ENCODE assay signal across 9 cellular contexts in genomic region chr9:125126019-125126746, GRCh38. TPM values are rescaled to one million over a fixed set of nuclear protein-coding genes. Genes with fewer than 3 reads are reported as not detected.
DNase-seq lines count a peak whose midpoint lies in the region; ATAC-seq and TF ChIP-seq lines count a peak whose summit lies in the region.
"Had no signal": no experiment of that assay in that cellular context is flagged by ENCODE, and none has a peak within 500 bp of the region (broad histone marks: within the 10 kb centered on the region; RNA-seq: fewer than 3 reads in every experiment).

No MANE protein-coding gene starts in this region.

- peaks cover 3% of the 10 kb centered on the region for H3F3A ChIP-seq in smooth muscle cell (ENCODE audit: low read depth)

- no peaks in the 10 kb centered on the region for H3K27me3 ChIP-seq in smooth muscle cell (ENCODE audit: low read depth)

- no peak for TF ChIP-seq CTCF in smooth muscle cell (IDR thresholded peaks at IDR 0.05; ENCODE audit: borderline replicate concordance, insufficient read depth, poor library complexity, severe bottlenecking)

- no peak overlapping the region for H3K4me3 ChIP-seq in smooth muscle cell
- H3K4me3 ChIP-seq: skin epidermis had no signal

- H3K4me3 Mint-ChIP-seq in activated naive CD8-positive, alpha-beta T cell treated with anti-CD3 and anti-CD28 coated beads, Interleukin-2, amount 10 ng/mL, durations not matched to agents 7 days and 5 days, result peak overlapping the region; percentile 80

- no peak overlapping the region for H2AFZ ChIP-seq in smooth muscle cell (ENCODE audit: low read depth)

- POLR2A ChIA-PET in activated naive CD8-positive, alpha-beta T cell treated with anti-CD3 and anti-CD28 coated beads, Interleukin-2, amount 10 ng/mL, durations not matched to agents 7 days and 5 days (lab: Charles Lee), result interaction anchor here (0.6 to 1.9 kb wide), 11 partner anchors 16 to 1931 kb away, joined by 3 to 8 read pairs (median 4); partner anchors contain the start of genes ARPC5L, NR6A1, RPL35 and SCAI

- H4K20me1 ChIP-seq in smooth muscle cell (ENCODE audit: low read depth), result no peaks in the 10 kb centered on the region

- ATAC-seq in HG03354 (IDR thresholded peaks at IDR 0.05; ENCODE audit: poor library complexity, severe bottlenecking, unreplicated experiment) (peak; percentile 93), left cardiac atrium (peak; percentile 97)
- ATAC-seq in activated naive CD8-positive, alpha-beta T cell treated with anti-CD3 and anti-CD28 coated beads, Interleukin-2, amount 10 ng/mL, durations not matched to agents 7 days and 5 days (ENCODE audit: low read depth), result peak; percentile 98

- no peaks in the 10 kb centered on the region for H3K36me3 ChIP-seq in smooth muscle cell (ENCODE audit: low read depth)

- H3K9me3 Mint-ChIP-seq in activated naive CD8-positive, alpha-beta T cell treated with anti-CD3 and anti-CD28 coated beads, Interleukin-2, amount 10 ng/mL, durations not matched to agents 7 days and 5 days, result no peaks in the 10 kb centered on the region

- peak overlapping the region; percentile 19 for H3K4me2 ChIP-seq in smooth muscle cell

- intact Hi-C loops in left cardiac atrium (cut with DNase I), result no loop called here

- peak overlapping the region; percentile 96 for H3K27ac Mint-ChIP-seq in activated naive CD8-positive, alpha-beta T cell treated with anti-CD3 and anti-CD28 coated beads, Interleukin-2, amount 10 ng/mL, durations not matched to agents 7 days and 5 days

- WGBS in smooth muscle cell (ENCODE audit: low lambda C conversion rate), result 53% methylated on average over 2 of the region's 2 CpGs

- H3K27ac ChIP-seq in smooth muscle cell (ENCODE audit: low read depth), result peak overlapping the region; percentile 69

- H3K79me2 ChIP-seq in smooth muscle cell (ENCODE audit: low read depth), result peaks cover 12% of the 10 kb centered on the region

- DNase-seq in NCI-H2107 (lab: John Stamatoyannopoulos, UW) (peak; percentile 5), NCI-H2107 treated with DMSO at 0.1 percent for 48 hours (lab: John Stamatoyannopoulos, UW; ENCODE audit: unreplicated experiment) (no peak), SW480 (ENCODE audit: low spot score) (peak; percentile 72), left cardiac atrium (peak; percentile 84), smooth muscle cell (lab: John Stamatoyannopoulos, UW; ENCODE audit: unreplicated experiment) (peak; percentile 56), retina (no peak)
- DNase-seq in activated naive CD8-positive, alpha-beta T cell treated with anti-CD3 and anti-CD28 coated beads, Interleukin-2, amount 10 ng/mL, durations not matched to agents 7 days and 5 days, result peak; percentile 84

- peaks cover 2% of the 10 kb centered on the region for H3K4me1 ChIP-seq in smooth muscle cell (ENCODE audit: low read depth)

- H3K27me3 Mint-ChIP-seq in activated naive CD8-positive, alpha-beta T cell treated with anti-CD3 and anti-CD28 coated beads, Interleukin-2, amount 10 ng/mL, durations not matched to agents 7 days and 5 days, result no peaks in the 10 kb centered on the region

- peaks cover 14% of the 10 kb centered on the region for H3K36me3 Mint-ChIP-seq in activated naive CD8-positive, alpha-beta T cell treated with anti-CD3 and anti-CD28 coated beads, Interleukin-2, amount 10 ng/mL, durations not matched to agents 7 days and 5 days

- H3K4me1 Mint-ChIP-seq in activated naive CD8-positive, alpha-beta T cell treated with anti-CD3 and anti-CD28 coated beads, Interleukin-2, amount 10 ng/mL, durations not matched to agents 7 days and 5 days, result peaks cover 23% of the 10 kb centered on the region

- H3K9ac ChIP-seq in smooth muscle cell (ENCODE audit: low read depth), result no peak overlapping the region

- no peaks in the 10 kb centered on the region for H3K9me3 ChIP-seq in smooth muscle cell (replicated peaks; ENCODE audit: low read depth)

RNA-seq across cellular contexts. Expression of gene SCAI, which starts 17.1 kb away (rescaled TPM):
- 10 to 100 TPM; 12.6 to 12.8 TPM for total RNA-seq in activated naive CD8-positive, alpha-beta T cell treated with anti-CD3 and anti-CD28 coated beads, Interleukin-2, amount 10 ng/mL, durations not matched to agents 7 days and 5 days
- 1 to 10 TPM; 5.6 to 5.8 TPM for total RNA-seq in left cardiac atrium
- total RNA-seq in smooth muscle cell, result 8.4 and 16.6 TPM in 2 replicates
- 0.81 and 1.9 TPM in 2 replicates for polyA plus RNA-seq in smooth muscle cell

Comparison
In these comparisons a context has a peak if more than half of its experiments do, and no peak if none do; other contexts are left out.
1. DNase-seq: peak in NCI-H2107 (single experiment), SW480 (single experiment), activated naive CD8-positive, alpha-beta T cell treated with anti-CD3 and anti-CD28 coated beads, Interleukin-2, amount 10 ng/mL, durations not matched to agents 7 days and 5 days (single experiment), left cardiac atrium (single experiment) and smooth muscle cell (single experiment); none in NCI-H2107 treated with DMSO at 0.1 percent for 48 hours (single experiment) and retina (single experiment).
2. Peak in every context shown above with its lines, with median percentiles within 50 percentile points of each other: ATAC-seq.